19 cellular contexts compared by ENCODE assay signal in genomic region chr2:96878171-96878570, GRCh38.
"Had no signal": no experiment of that assay in that cellular context is flagged by ENCODE, and none has a peak within 500 bp of the region (broad histone marks: within the 10 kb centered on the region; RNA-seq: fewer than 3 reads in every experiment).

No MANE protein-coding gene starts in this region.

- DNase-seq: activated CD4-positive, alpha-beta T cell treated with anti-CD3 and anti-CD28 coated beads, Interleukin-2, amount 50 U/mL, for 4 hours; activated naive CD4-positive, alpha-beta T cell; activated naive CD8-positive, alpha-beta T cell treated with anti-CD3 and anti-CD28 coated beads for 36 hours; amniotic stem cell; effector memory CD8-positive, alpha-beta T cell; esophagus squamous epithelium; left cardiac atrium; mesenchymal stem cell; natural killer cell; nucleus accumbens; posterior cingulate gyrus; sigmoid colon; stimulated activated CD4-positive, alpha-beta T cell treated with anti-CD3 and anti-CD28 coated beads, Interleukin-12 subunit alpha, Interleukin-12 subunit beta, amount 100 ng/mL, for 4 hours; stimulated activated CD4-positive, alpha-beta T cell treated with anti-CD3 and anti-CD28 coated beads, Interleukin-1b, Interleukin-23, amount 100 ng/mL, for 48 hours; stimulated activated CD8-positive, alpha-beta memory T cell treated with anti-CD3 and anti-CD28 coated beads, Interleukin-4, amount 100 ng/mL, for 48 hours; stimulated activated naive CD4-positive, alpha-beta T cell treated with Interleukin-2 at 50 U/mL for 16 hours; WERI-Rb-1 had no signal

- H3K9me3 ChIP-seq: esophagus squamous epithelium, sigmoid colon, tibial nerve had no signal

- H3K4me3 ChIP-seq: esophagus squamous epithelium, sigmoid colon, tibial nerve had no signal

- H3K27ac ChIP-seq: esophagus squamous epithelium, sigmoid colon, WERI-Rb-1 had no signal

- H3K36me3 ChIP-seq: esophagus squamous epithelium, sigmoid colon, tibial nerve, WERI-Rb-1 had no signal

- H3K27me3 ChIP-seq: esophagus squamous epithelium, sigmoid colon, tibial nerve had no signal

- ATAC-seq: activated T-helper 17 cell treated with anti-CD3 and anti-CD28 coated beads, Interleukin-2, amount 50 U/mL, for 72 hours; effector memory CD8-positive, alpha-beta T cell; left cardiac atrium; natural killer cell had no signal
